2 cellular contexts compared by ENCODE assay signal in genomic region chr17:60356947-60357346, GRCh38.
A peak's percentile ranks its signal among the peaks of the same experiment; 100 is the strongest.
TF ChIP-seq lines count a peak whose summit lies in the region.

No MANE protein-coding gene starts in this region.

TF ChIP-seq in HEK293, 187 proteins besides CTCF, POLR2A, EP300 and RAD21 (continued from another document and continues in another):
- TF ChIP-seq ZBTB44 (tag by site-specific recombination; IDR thresholded peaks at IDR 0.05): no peak
- no peak for TF ChIP-seq ZSCAN16 (tag by site-specific recombination; IDR thresholded peaks at IDR 0.05)
- TF ChIP-seq ZBTB10 (tag by site-specific recombination; IDR thresholded peaks at IDR 0.05): no peak
- no peak for TF ChIP-seq ZNF426 (tag by site-specific recombination; IDR thresholded peaks at IDR 0.05)
- no peak for TF ChIP-seq ZNF707 (tag by site-specific recombination; IDR thresholded peaks at IDR 0.05)
- no peak for TF ChIP-seq ZNF274 (IDR thresholded peaks at IDR 0.05; ENCODE audit: low read length)
- TF ChIP-seq ZNF274 (tag by site-specific recombination; IDR thresholded peaks at IDR 0.05; ENCODE audit: borderline replicate concordance): no peak
- TF ChIP-seq ZNF548 (tag by site-specific recombination; IDR thresholded peaks at IDR 0.05): no peak
- no peak for TF ChIP-seq HOXC10 (CRISPR knock-in tag; IDR thresholded peaks at IDR 0.05)
- no peak for TF ChIP-seq ZNF513 (tag by site-specific recombination; IDR thresholded peaks at IDR 0.05)
- no peak for TF ChIP-seq ZNF624 (tag by site-specific recombination; IDR thresholded peaks at IDR 0.05)
- no peak for TF ChIP-seq ZNF19 (tag by site-specific recombination; IDR thresholded peaks at IDR 0.05; ENCODE audit: low read depth)
- TF ChIP-seq SCRT2 (tag by site-specific recombination; IDR thresholded peaks at IDR 0.05): no peak
- TF ChIP-seq ELK4 (IDR thresholded peaks at IDR 0.05; ENCODE audit: borderline replicate concordance, low read depth, low read length): no peak
- TF ChIP-seq ZNF18 (tag by site-specific recombination; IDR thresholded peaks at IDR 0.05): 0 out of 2 replicates have a peak, but pooled peaks have one; percentile 38
- no peak for TF ChIP-seq ZNF416 (tag by site-specific recombination; IDR thresholded peaks at IDR 0.05)
- no peak for TF ChIP-seq FEZF1 (tag by site-specific recombination; IDR thresholded peaks at IDR 0.05)
- no peak for TF ChIP-seq ZNF521 (tag by site-specific recombination; IDR thresholded peaks at IDR 0.05)
- TF ChIP-seq ZNF211 (tag by site-specific recombination; IDR thresholded peaks at IDR 0.05; ENCODE audit: low read depth): no peak
- no peak for TF ChIP-seq GLI4 (tag by site-specific recombination; IDR thresholded peaks at IDR 0.05)
- TF ChIP-seq REPIN1 (tag by site-specific recombination; IDR thresholded peaks at IDR 0.05; ENCODE audit: low read depth): no peak
- no peak for TF ChIP-seq ZNF600 (tag by site-specific recombination; IDR thresholded peaks at IDR 0.05)
- TF ChIP-seq ZBTB21 (tag by site-specific recombination; IDR thresholded peaks at IDR 0.05): 0 out of 2 replicates have a peak, but pooled peaks have one; percentile 15
- peak; percentile 74; the same call in 1 of the 2 replicates for TF ChIP-seq ZNF121 (tag by site-specific recombination; IDR thresholded peaks at IDR 0.05)
- TF ChIP-seq ZXDB (tag by site-specific recombination; IDR thresholded peaks at IDR 0.05): no peak; the same call in 1 of the 2 replicates
- TF ChIP-seq ZNF530 (tag by site-specific recombination; IDR thresholded peaks at IDR 0.05; ENCODE audit: low read depth): no peak

TF ChIP-seq in K562, 482 proteins besides CTCF, POLR2A, EP300 and RAD21 (continues in another document):
- TF ChIP-seq MGA (IDR thresholded peaks at IDR 0.05) (no peak), PHF20 (IDR thresholded peaks at IDR 0.05; ENCODE audit: partially characterized antibody) (no peak), CEBPG (CRISPR knock-in tag; IDR thresholded peaks at IDR 0.05) (peak; percentile 76), CEBPG (tag; conservative IDR thresholded peaks at IDR 0.05 in 1 of 2, IDR thresholded peaks at IDR 0.05 in 1 of 2) (peak; percentile 94 to 96), NFYB (IDR thresholded peaks at IDR 0.05; ENCODE audit: extremely low read depth, insufficient read length) (no peak), TRIM24 (IDR thresholded peaks at IDR 0.05) (peak in 1 of 2 experiments; percentile 44; a peak in 2 of 4 replicates), ZNF212 (CRISPR knock-in tag; IDR thresholded peaks at IDR 0.05) (no peak), CREB3 (tag; conservative IDR thresholded peaks at IDR 0.05; ENCODE audit: low read depth) (no peak), TAL1 (IDR thresholded peaks at IDR 0.05) (no peak), DPF2 (IDR thresholded peaks at IDR 0.05) (0 out of 2 replicates have a peak, but pooled peaks have one; percentile 33), FOXA3 (CRISPR knock-in tag; conservative IDR thresholded peaks at IDR 0.05 in 1 of 2, IDR thresholded peaks at IDR 0.05 in 1 of 2) (peak; percentile 49 to 52; a peak in 2 of 4 replicates), JUND (IDR thresholded peaks at IDR 0.05; ENCODE audit: borderline replicate concordance, low read depth, low read length) (peak; percentile 51), JUND (tag; IDR thresholded peaks at IDR 0.05; ENCODE audit: borderline replicate concordance, low read depth, low read length) (no peak), CTBP1 (IDR thresholded peaks at IDR 0.05; ENCODE audit: borderline replicate concordance) (no peak), SMARCA4 (IDR thresholded peaks at IDR 0.05) (peak; percentile 14; the same call in 1 of the 2 replicates), SMARCB1 (IDR thresholded peaks at IDR 0.05; ENCODE audit: insufficient read length, low read depth) (no peak), GATA2 (CRISPR knock-in tag; IDR thresholded peaks at IDR 0.05) (no peak), CCNT2 (IDR thresholded peaks at IDR 0.05; ENCODE audit: borderline replicate concordance, extremely low read depth, insufficient read length, low read depth, low read length) (no peak), CEBPB (tag; IDR thresholded peaks at IDR 0.05) (peak; percentile 93), GATAD2A (IDR thresholded peaks at IDR 0.05) (no peak), BHLHE40 (IDR thresholded peaks at IDR 0.05; ENCODE audit: low read length) (no peak), TBL1XR1 (IDR thresholded peaks at IDR 0.05; ENCODE audit: low read length in 2 of 2) (no peak), ZBTB9 (CRISPR knock-in tag; IDR thresholded peaks at IDR 0.05) (no peak)
- TF ChIP-seq, protein P1, sequence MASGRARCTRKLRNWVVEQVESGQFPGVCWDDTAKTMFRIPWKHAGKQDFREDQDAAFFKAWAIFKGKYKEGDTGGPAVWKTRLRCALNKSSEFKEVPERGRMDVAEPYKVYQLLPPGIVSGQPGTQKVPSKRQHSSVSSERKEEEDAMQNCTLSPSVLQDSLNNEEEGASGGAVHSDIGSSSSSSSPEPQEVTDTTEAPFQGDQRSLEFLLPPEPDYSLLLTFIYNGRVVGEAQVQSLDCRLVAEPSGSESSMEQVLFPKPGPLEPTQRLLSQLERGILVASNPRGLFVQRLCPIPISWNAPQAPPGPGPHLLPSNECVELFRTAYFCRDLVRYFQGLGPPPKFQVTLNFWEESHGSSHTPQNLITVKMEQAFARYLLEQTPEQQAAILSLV (tag; IDR thresholded peaks at IDR 0.05): 0 out of 2 replicates have a peak, but pooled peaks have one; percentile 23
- TF ChIP-seq, protein P2, sequence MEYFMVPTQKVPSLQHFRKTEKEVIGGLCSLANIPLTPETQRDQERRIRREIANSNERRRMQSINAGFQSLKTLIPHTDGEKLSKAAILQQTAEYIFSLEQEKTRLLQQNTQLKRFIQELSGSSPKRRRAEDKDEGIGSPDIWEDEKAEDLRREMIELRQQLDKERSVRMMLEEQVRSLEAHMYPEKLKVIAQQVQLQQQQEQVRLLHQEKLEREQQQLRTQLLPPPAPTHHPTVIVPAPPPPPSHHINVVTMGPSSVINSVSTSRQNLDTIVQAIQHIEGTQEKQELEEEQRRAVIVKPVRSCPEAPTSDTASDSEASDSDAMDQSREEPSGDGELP (CRISPR knock-in tag; IDR thresholded peaks at IDR 0.05; ENCODE audit: borderline replicate concordance): peak; percentile 53; the same call in 1 of the 2 replicates
- TF ChIP-seq, protein P3, sequence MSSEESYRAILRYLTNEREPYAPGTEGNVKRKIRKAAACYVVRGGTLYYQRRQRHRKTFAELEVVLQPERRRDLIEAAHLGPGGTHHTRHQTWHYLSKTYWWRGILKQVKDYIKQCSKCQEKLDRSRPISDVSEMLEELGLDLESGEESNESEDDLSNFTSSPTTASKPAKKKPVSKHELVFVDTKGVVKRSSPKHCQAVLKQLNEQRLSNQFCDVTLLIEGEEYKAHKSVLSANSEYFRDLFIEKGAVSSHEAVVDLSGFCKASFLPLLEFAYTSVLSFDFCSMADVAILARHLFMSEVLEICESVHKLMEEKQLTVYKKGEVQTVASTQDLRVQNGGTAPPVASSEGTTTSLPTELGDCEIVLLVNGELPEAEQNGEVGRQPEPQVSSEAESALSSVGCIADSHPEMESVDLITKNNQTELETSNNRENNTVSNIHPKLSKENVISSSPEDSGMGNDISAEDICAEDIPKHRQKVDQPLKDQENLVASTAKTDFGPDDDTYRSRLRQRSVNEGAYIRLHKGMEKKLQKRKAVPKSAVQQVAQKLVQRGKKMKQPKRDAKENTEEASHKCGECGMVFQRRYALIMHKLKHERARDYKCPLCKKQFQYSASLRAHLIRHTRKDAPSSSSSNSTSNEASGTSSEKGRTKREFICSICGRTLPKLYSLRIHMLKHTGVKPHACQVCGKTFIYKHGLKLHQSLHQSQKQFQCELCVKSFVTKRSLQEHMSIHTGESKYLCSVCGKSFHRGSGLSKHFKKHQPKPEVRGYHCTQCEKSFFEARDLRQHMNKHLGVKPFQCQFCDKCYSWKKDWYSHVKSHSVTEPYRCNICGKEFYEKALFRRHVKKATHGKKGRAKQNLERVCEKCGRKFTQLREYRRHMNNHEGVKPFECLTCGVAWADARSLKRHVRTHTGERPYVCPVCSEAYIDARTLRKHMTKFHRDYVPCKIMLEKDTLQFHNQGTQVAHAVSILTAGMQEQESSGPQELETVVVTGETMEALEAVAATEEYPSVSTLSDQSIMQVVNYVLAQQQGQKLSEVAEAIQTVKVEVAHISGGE (CRISPR knock-in tag; IDR thresholded peaks at IDR 0.05): peak in 1 of 3 experiments; percentile 63; a peak in 1 of 6 replicates
